In genomic region chrX:117376460-117376859, GRCh38 we compare ENCODE assay signal across 18 cellular contexts.
DNase-seq lines count a peak whose midpoint lies in the region; ATAC-seq and TF ChIP-seq lines count a peak whose summit lies in the region.
"Had no signal": no experiment of that assay in that cellular context is flagged by ENCODE, and none has a peak within 500 bp of the region (broad histone marks: within the 10 kb centered on the region; RNA-seq: fewer than 3 reads in every experiment).

No MANE protein-coding gene starts in this region.

- no peak overlapping the region for H3K9ac ChIP-seq in mammary epithelial cell (ENCODE audit: insufficient read depth, low read length)

- H3K27me3 Mint-ChIP-seq in stimulated activated naive B cell treated with anti-CD40 and anti-IgM and Interleukin-4, amounts not matched to agents 10 μg/mL and 1 μg/mL and 100 μg/mL, for 72 hours: no peaks in the 10 kb centered on the region
- H3K27me3 Mint-ChIP-seq: activated CD4-positive, alpha-beta T cell treated with anti-CD3 and anti-CD28 coated beads, Interleukin-2, amount 10 ng/mL, durations not matched to agents 7 days and 5 days had no signal

- TF ChIP-seq CTCF in mammary epithelial cell (conservative IDR thresholded peaks at IDR 0.05 in 1 of 2, IDR thresholded peaks at IDR 0.05 in 1 of 2; ENCODE audit: extremely low read depth in 1 of 2, insufficient read depth in 1 of 2, low read depth in 1 of 2, low read length in 2 of 2) (no peak), foreskin fibroblast (IDR thresholded peaks at IDR 0.05; ENCODE audit: low read depth, low read length) (no peak)

- no peaks in the 10 kb centered on the region for H3K9me3 ChIP-seq in mammary epithelial cell (replicated peaks; ENCODE audit: insufficient read depth, low read length)

- H3K4me3 ChIP-seq in mammary epithelial cell (replicated peaks in 1 of 3; ENCODE audit: insufficient read depth in 1 of 3, low read depth in 2 of 3, low read length in 3 of 3): no peak overlapping the region
- H3K4me3 ChIP-seq in foreskin fibroblast (ENCODE audit: low read depth in 1 of 2, low read length in 2 of 2): no peak overlapping the region

- in situ Hi-C loops in mammary epithelial cell (cut with MboI; ENCODE audit: low sequenced_read_pairs in 2 of 2) (no loop called here), ACHN (cut with HindIII; ENCODE audit: low pct_ligation_motif_present, low pct_unique_long_range_greater_than_20kb, low sequenced_read_pairs) (no loop called here)

- H3K27me3 ChIP-seq in mammary epithelial cell (ENCODE audit: insufficient read depth, low read length): no peaks in the 10 kb centered on the region

- BruUV-seq in mammary epithelial cell (replicated peaks; lab: Mats Ljungman, UMichigan): no TSS peak

- no peaks in the 10 kb centered on the region for H3K36me3 Mint-ChIP-seq in stimulated activated naive B cell treated with anti-CD40 and anti-IgM and Interleukin-4, amounts not matched to agents 10 μg/mL and 1 μg/mL and 100 μg/mL, for 72 hours
- H3K36me3 Mint-ChIP-seq: CD8-positive, alpha-beta T cell had no signal

- H3K4me1 ChIP-seq in mammary epithelial cell (ENCODE audit: insufficient read depth, low read length): no peaks in the 10 kb centered on the region

- dilution Hi-C loops in mammary epithelial cell (cut with HindIII; ENCODE audit: low sequenced_read_pairs): no loop called here

- no peak overlapping the region for H3K27ac Mint-ChIP-seq in stimulated activated naive B cell treated with anti-CD40 and anti-IgM and Interleukin-4, amounts not matched to agents 10 μg/mL and 1 μg/mL and 100 μg/mL, for 72 hours
- H3K27ac Mint-ChIP-seq: activated CD4-positive, alpha-beta T cell treated with anti-CD3 and anti-CD28 coated beads, Interleukin-2, amount 10 ng/mL, durations not matched to agents 7 days and 5 days; CD8-positive, alpha-beta T cell had no signal

- H3K36me3 ChIP-seq in mammary epithelial cell (ENCODE audit: insufficient read depth, low read length): no peaks in the 10 kb centered on the region

- H2AFZ ChIP-seq in mammary epithelial cell (ENCODE audit: low read depth, low read length): no peak overlapping the region

- intact Hi-C loops in mammary epithelial cell (cut with micrococcal nuclease): no loop called here

- no peak overlapping the region for H3K27ac ChIP-seq in mammary epithelial cell (ENCODE audit: insufficient read depth, low read depth, low read length)

- H3K4me2 ChIP-seq in mammary epithelial cell (ENCODE audit: insufficient read depth, low read depth, low read length): no peak overlapping the region

- ATAC-seq in left lobe of liver (peak; percentile 74), GM18867 (IDR thresholded peaks at IDR 0.05; ENCODE audit: unreplicated experiment) (no peak)
- ATAC-seq in stimulated activated naive B cell treated with anti-CD40 and anti-IgM and Interleukin-4, amounts not matched to agents 10 μg/mL and 1 μg/mL and 100 μg/mL, for 72 hours (replicated peaks): no peak
- ATAC-seq: CD8-positive, alpha-beta T cell; left ventricle myocardium superior had no signal

- H3K4me1 Mint-ChIP-seq in stimulated activated naive B cell treated with anti-CD40 and anti-IgM and Interleukin-4, amounts not matched to agents 10 μg/mL and 1 μg/mL and 100 μg/mL, for 72 hours: no peaks in the 10 kb centered on the region
- H3K4me1 Mint-ChIP-seq: activated CD4-positive, alpha-beta T cell treated with anti-CD3 and anti-CD28 coated beads, Interleukin-2, amount 10 ng/mL, durations not matched to agents 7 days and 5 days had no signal

- no peaks in the 10 kb centered on the region for H3K79me2 ChIP-seq in mammary epithelial cell (ENCODE audit: insufficient read depth, low read length)

- CTCF ChIA-PET in mammary epithelial cell (lab: Charles Lee; ENCODE audit: low non-redundant PET): no interaction called here

- peak; percentile 72 for DNase-seq in DMS53 treated with DMSO at 0.1 percent for 48 hours (lab: John Stamatoyannopoulos, UW; ENCODE audit: unreplicated experiment)
- peak; percentile 18 for DNase-seq in M059J (ENCODE audit: low read depth)
- DNase-seq in mammary epithelial cell: peak; percentile 20
- DNase-seq in left lobe of liver (ENCODE audit: low spot score): no peak
- DNase-seq in ACHN: no peak
- no peak for DNase-seq in foreskin fibroblast
- no peak for DNase-seq in stimulated activated naive B cell treated with anti-CD40 and anti-IgM and Interleukin-4, amounts not matched to agents 10 μg/mL and 1 μg/mL and 100 μg/mL, for 72 hours
- DNase-seq: activated CD4-positive, alpha-beta T cell treated with anti-CD3 and anti-CD28 coated beads, Interleukin-2, amount 10 ng/mL, durations not matched to agents 7 days and 5 days; CD8-positive, alpha-beta T cell; DMS79 treated with DMSO at 0.1 percent for 48 hours; left ventricle myocardium superior; NCI-H2081 treated with DMSO at 0.1 percent for 48 hours; NCI-H510A treated with DMSO at 0.1 percent for 48 hours; Right ventricle myocardium superior; stimulated activated CD4-positive, alpha-beta T cell treated with anti-CD3 and anti-CD28 coated beads, Interleukin-12 subunit alpha, Interleukin-12 subunit beta, amount 100 ng/mL, for 4 hours; stimulated activated CD8-positive, alpha-beta memory T cell treated with anti-CD3 and anti-CD28 coated beads, Interleukin-4, amount 100 ng/mL, for 48 hours; T-helper 1 cell had no signal

- no peaks in the 10 kb centered on the region for H4K20me1 ChIP-seq in mammary epithelial cell (ENCODE audit: insufficient read depth, low read length)

- no peak overlapping the region for H3K4me3 Mint-ChIP-seq in stimulated activated naive B cell treated with anti-CD40 and anti-IgM and Interleukin-4, amounts not matched to agents 10 μg/mL and 1 μg/mL and 100 μg/mL, for 72 hours
- H3K4me3 Mint-ChIP-seq: activated CD4-positive, alpha-beta T cell treated with anti-CD3 and anti-CD28 coated beads, Interleukin-2, amount 10 ng/mL, durations not matched to agents 7 days and 5 days; CD8-positive, alpha-beta T cell had no signal

- H3K9me3 Mint-ChIP-seq in stimulated activated naive B cell treated with anti-CD40 and anti-IgM and Interleukin-4, amounts not matched to agents 10 μg/mL and 1 μg/mL and 100 μg/mL, for 72 hours: peaks cover 0 to 4% of the 10 kb centered on the region in 2 donors
- H3K9me3 Mint-ChIP-seq: activated CD4-positive, alpha-beta T cell treated with anti-CD3 and anti-CD28 coated beads, Interleukin-2, amount 10 ng/mL, durations not matched to agents 7 days and 5 days had no signal

Comparison
In these comparisons a context has a peak if more than half of its experiments do, and no peak if none do; other contexts are left out.
1. DNase-seq: peak in DMS53 treated with DMSO at 0.1 percent for 48 hours (single experiment), M059J (single experiment) and mammary epithelial cell (single experiment); none in left lobe of liver (single experiment), ACHN (single experiment), foreskin fibroblast (0 of 2) and stimulated activated naive B cell treated with anti-CD40 and anti-IgM and Interleukin-4, amounts not matched to agents 10 μg/mL and 1 μg/mL and 100 μg/mL, for 72 hours (single experiment).